8 cellular contexts compared by ENCODE assay signal in the genomic region with DNA sequence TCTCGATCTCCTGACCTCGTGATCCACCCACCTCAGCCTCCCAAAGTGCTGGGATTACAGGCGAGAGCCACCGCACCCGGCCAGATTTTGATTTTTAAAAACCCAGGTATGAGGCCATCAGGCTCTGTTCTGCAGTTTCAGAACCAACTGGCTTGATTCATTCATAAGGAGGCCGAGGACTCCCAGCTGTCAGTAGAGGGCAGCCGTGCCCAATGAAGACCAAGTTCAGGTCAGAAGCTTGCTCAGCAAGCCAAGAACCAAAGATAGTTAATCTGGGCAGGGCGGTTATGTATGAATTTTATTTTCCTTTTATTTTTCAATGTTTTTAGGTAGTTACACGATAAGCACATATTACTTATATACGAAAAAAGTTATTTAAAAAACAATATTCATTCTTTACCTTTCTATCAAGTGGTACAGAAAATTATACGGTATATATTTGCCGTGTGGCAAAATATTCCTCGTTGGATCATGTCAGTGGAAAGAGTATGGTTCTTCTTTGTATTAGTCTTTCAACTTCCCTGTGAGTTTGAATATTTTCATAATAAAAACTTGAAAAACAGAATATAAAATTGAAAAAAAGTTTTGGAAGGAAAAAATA. TPM values are rescaled to one million over a fixed set of nuclear protein-coding genes. Genes with fewer than 3 reads are reported as not detected.
DNase-seq lines count a peak whose midpoint lies in the region; ATAC-seq and TF ChIP-seq lines count a peak whose summit lies in the region.

No MANE protein-coding gene starts in this region.

- H3K9me2 ChIP-seq in PC-9 (ENCODE audit: insufficient read depth), result no peaks in the 10 kb centered on the region

- intact Hi-C loops in PC-9 (cut with micrococcal nuclease; ENCODE audit: unreplicated experiment), result loop anchor here (1.0 to 5.0 kb wide), 6 partner anchors 16 to 398 kb away; a partner anchor contains a TSS
- intact Hi-C loops in activated T-helper 2 cell treated with anti-CD3 and anti-CD28 coated beads, Interferon-gamma antibody, Interleukin-2, Interleukin-4, amounts not matched to agents 10 μg/mL and 5 μg/mL and 100 μg/mL, durations not matched to agents 14 hours and 24 hours and 36 hours (cut with micrococcal nuclease), result no loop called here

- H3K4me3 ChIP-seq in PC-9 (no peak overlapping the region), tibial nerve (no peak overlapping the region)

- TF ChIP-seq CTCF in PC-9 (conservative IDR thresholded peaks at IDR 0.05) (peak; percentile 74), foreskin keratinocyte (conservative IDR thresholded peaks at IDR 0.05) (peak; percentile 95), osteocyte (IDR thresholded peaks at IDR 0.05) (peak; percentile 86), tibial nerve (IDR thresholded peaks at IDR 0.05) (peak; percentile 60 to 73 (median 71))

- DNase-seq in NCI-H526 (lab: John Stamatoyannopoulos, UW), result peak; percentile 12 to 56
- DNase-seq in NCI-H526 treated with DMSO at 0.1 percent for 48 hours (lab: John Stamatoyannopoulos, UW), result no peak
- peak; percentile 43 to 72 for DNase-seq in PC-9
- DNase-seq in activated T-helper 2 cell treated with anti-CD3 and anti-CD28 coated beads, Interferon-gamma antibody, Interleukin-2, Interleukin-4, amounts not matched to agents 10 μg/mL and 5 μg/mL and 100 μg/mL, durations not matched to agents 14 hours and 24 hours and 36 hours (ENCODE audit: low spot score), result peak; percentile 38
- DNase-seq in foreskin keratinocyte, result peak; percentile 37 to 68
- peak; percentile 90 for DNase-seq in osteocyte (ENCODE audit: extremely low spot score, unreplicated experiment)
- peak; percentile 63 to 79 for DNase-seq in tibial nerve (ENCODE audit: low spot score in 2 of 2)

- peaks cover 12% of the 10 kb centered on the region for H3K36me3 Mint-ChIP-seq in activated T-helper 2 cell treated with anti-CD3 and anti-CD28 coated beads, Interferon-gamma antibody, Interleukin-2, Interleukin-4, amounts not matched to agents 10 μg/mL and 5 μg/mL and 100 μg/mL, durations not matched to agents 14 hours and 24 hours and 36 hours (ENCODE audit: low read depth)
- no peaks in the 10 kb centered on the region for H3K36me3 Mint-ChIP-seq in osteocyte (ENCODE audit: unreplicated experiment)

- TF ChIP-seq EP300 in tibial nerve (IDR thresholded peaks at IDR 0.05), result peak in 1 of 2 donors; percentile 36

- BruUV-seq in PC-9 (replicated peaks; lab: Mats Ljungman, UMichigan), result no TSS peak

- H3K79me2 ChIP-seq in PC-9 (ENCODE audit: low read depth), result no peaks in the 10 kb centered on the region

- no peaks in the 10 kb centered on the region for H3K27me3 ChIP-seq in PC-9 (ENCODE audit: insufficient read depth, low read depth)
- no peaks in the 10 kb centered on the region for H3K27me3 ChIP-seq in foreskin keratinocyte
- no peaks in the 10 kb centered on the region for H3K27me3 ChIP-seq in tibial nerve

- no peak overlapping the region for H3K4me3 Mint-ChIP-seq in activated T-helper 2 cell treated with anti-CD3 and anti-CD28 coated beads, Interferon-gamma antibody, Interleukin-2, Interleukin-4, amounts not matched to agents 10 μg/mL and 5 μg/mL and 100 μg/mL, durations not matched to agents 14 hours and 24 hours and 36 hours (ENCODE audit: low read depth)
- peak overlapping the region; percentile 56 for H3K4me3 Mint-ChIP-seq in osteocyte (ENCODE audit: unreplicated experiment)

- H2AFZ ChIP-seq in PC-9, result no peak overlapping the region

- H3K9me3 Mint-ChIP-seq in activated T-helper 2 cell treated with anti-CD3 and anti-CD28 coated beads, Interferon-gamma antibody, Interleukin-2, Interleukin-4, amounts not matched to agents 10 μg/mL and 5 μg/mL and 100 μg/mL, durations not matched to agents 14 hours and 24 hours and 36 hours, result no peaks in the 10 kb centered on the region
- no peaks in the 10 kb centered on the region for H3K9me3 Mint-ChIP-seq in osteocyte (ENCODE audit: unreplicated experiment)

- POLR2A ChIA-PET in PC-9 (lab: Charles Lee; ENCODE audit: unreplicated experiment), result interaction anchor here (0.5 to 0.6 kb wide), 2 partner anchors 217 to 478 kb away, joined by 3 to 28 read pairs; no protein-coding TSS in a partner anchor

- CTCF ChIA-PET in PC-9 (lab: Charles Lee), result interaction anchor here (0.5 to 1.7 kb wide), 3 partner anchors 17 to 617 kb away, joined by 3 to 6 read pairs (median 4); no protein-coding TSS in a partner anchor

- H3K27ac Mint-ChIP-seq in activated T-helper 2 cell treated with anti-CD3 and anti-CD28 coated beads, Interferon-gamma antibody, Interleukin-2, Interleukin-4, amounts not matched to agents 10 μg/mL and 5 μg/mL and 100 μg/mL, durations not matched to agents 14 hours and 24 hours and 36 hours, result no peak overlapping the region
- H3K27ac Mint-ChIP-seq in osteocyte (ENCODE audit: unreplicated experiment), result peak overlapping the region; percentile 98

- H3F3A ChIP-seq in PC-9 (ENCODE audit: insufficient read depth, low read depth), result peaks cover 18% of the 10 kb centered on the region; the same call in 1 of the 2 replicates

- no peaks in the 10 kb centered on the region for H3K9me3 ChIP-seq in PC-9 (ENCODE audit: insufficient read depth, low read depth)
- H3K9me3 ChIP-seq in tibial nerve, result no peaks in the 10 kb centered on the region

- peaks cover 3% of the 10 kb centered on the region for H3K4me1 Mint-ChIP-seq in activated T-helper 2 cell treated with anti-CD3 and anti-CD28 coated beads, Interferon-gamma antibody, Interleukin-2, Interleukin-4, amounts not matched to agents 10 μg/mL and 5 μg/mL and 100 μg/mL, durations not matched to agents 14 hours and 24 hours and 36 hours (ENCODE audit: low read depth)
- H3K4me1 Mint-ChIP-seq in osteocyte (ENCODE audit: unreplicated experiment), result peaks cover 61% of the 10 kb centered on the region

- H3K4me2 ChIP-seq in PC-9, result no peak overlapping the region

- no peak overlapping the region for H3K27ac ChIP-seq in PC-9
- H3K27ac ChIP-seq in foreskin keratinocyte, result no peak overlapping the region
- peak overlapping the region in 3 of 4 donors; percentile 28 to 92 (median 89) for H3K27ac ChIP-seq in tibial nerve

- no peaks in the 10 kb centered on the region for H4K20me1 ChIP-seq in PC-9 (ENCODE audit: insufficient read depth)

- WGBS in tibial nerve, 2 donors, result 34 to 37% methylated on average over 13 of the region's 13 CpGs

- H3K27me3 Mint-ChIP-seq in activated T-helper 2 cell treated with anti-CD3 and anti-CD28 coated beads, Interferon-gamma antibody, Interleukin-2, Interleukin-4, amounts not matched to agents 10 μg/mL and 5 μg/mL and 100 μg/mL, durations not matched to agents 14 hours and 24 hours and 36 hours (ENCODE audit: low read depth), result no peaks in the 10 kb centered on the region
- no peaks in the 10 kb centered on the region for H3K27me3 Mint-ChIP-seq in osteocyte (ENCODE audit: unreplicated experiment)

- no peak for TF ChIP-seq POLR2A in tibial nerve (IDR thresholded peaks at IDR 0.05)

- H3K36me3 ChIP-seq in PC-9 (ENCODE audit: low read depth) (no peaks in the 10 kb centered on the region), tibial nerve (peaks cover 0 to 21% (median 0%) of the 10 kb centered on the region in 3 donors)

- ATAC-seq in HG03097 (IDR thresholded peaks at IDR 0.05; ENCODE audit: low FRiP score, unreplicated experiment) (peak; percentile 62), foreskin keratinocyte (peak; percentile 71)

- H3K4me1 ChIP-seq in PC-9 (replicated peaks; ENCODE audit: insufficient read depth) (peaks cover 16% of the 10 kb centered on the region), foreskin keratinocyte (peaks cover 16% of the 10 kb centered on the region), tibial nerve (peaks cover 0 to 42% (median 32%) of the 10 kb centered on the region in 4 donors)

RNA-seq across cellular contexts. Expression of a gene that starts 18.0 kb away (rescaled TPM):
- total RNA-seq in PC-9 (2021), result 96.6 and 103 TPM in 2 replicates
- total RNA-seq in activated T-helper 2 cell treated with anti-CD3 and anti-CD28 coated beads, Interferon-gamma antibody, Interleukin-2, Interleukin-4, amounts not matched to agents 10 μg/mL and 5 μg/mL and 100 μg/mL, durations not matched to agents 14 hours and 24 hours and 36 hours, result 122 TPM in 2 replicates
- 85.6 and 105 TPM in 2 replicates for total RNA-seq in foreskin keratinocyte
- 78.9 and 96.4 TPM in 2 replicates for polyA plus RNA-seq in foreskin keratinocyte
- 137 and 140 TPM in 2 replicates for total RNA-seq in osteocyte
- 100 to 1,000 TPM; 161 to 216 (median 195) TPM for total RNA-seq in tibial nerve

RNA-seq across cellular contexts. Expression of a gene that starts 44.7 kb away (rescaled TPM):
- total RNA-seq in PC-9 (2021) (not detected in 2 replicates), foreskin keratinocyte (not detected in 2 replicates), osteocyte (not detected in 2 replicates), tibial nerve (not detected)
- not detected in 2 replicates for total RNA-seq in activated T-helper 2 cell treated with anti-CD3 and anti-CD28 coated beads, Interferon-gamma antibody, Interleukin-2, Interleukin-4, amounts not matched to agents 10 μg/mL and 5 μg/mL and 100 μg/mL, durations not matched to agents 14 hours and 24 hours and 36 hours
- polyA plus RNA-seq in foreskin keratinocyte, result not detected in 2 replicates

Comparison
In these comparisons a context has a peak if more than half of its experiments do, and no peak if none do; other contexts are left out.
1. H3K27ac ChIP-seq: peak in tibial nerve (3 of 4); none in PC-9 (single experiment) and foreskin keratinocyte (single experiment).
2. Peak in every context shown above with its lines, with median percentiles within 50 percentile points of each other: CTCF ChIP-seq.